8 cellular contexts compared by ENCODE assay signal in the genomic region with DNA sequence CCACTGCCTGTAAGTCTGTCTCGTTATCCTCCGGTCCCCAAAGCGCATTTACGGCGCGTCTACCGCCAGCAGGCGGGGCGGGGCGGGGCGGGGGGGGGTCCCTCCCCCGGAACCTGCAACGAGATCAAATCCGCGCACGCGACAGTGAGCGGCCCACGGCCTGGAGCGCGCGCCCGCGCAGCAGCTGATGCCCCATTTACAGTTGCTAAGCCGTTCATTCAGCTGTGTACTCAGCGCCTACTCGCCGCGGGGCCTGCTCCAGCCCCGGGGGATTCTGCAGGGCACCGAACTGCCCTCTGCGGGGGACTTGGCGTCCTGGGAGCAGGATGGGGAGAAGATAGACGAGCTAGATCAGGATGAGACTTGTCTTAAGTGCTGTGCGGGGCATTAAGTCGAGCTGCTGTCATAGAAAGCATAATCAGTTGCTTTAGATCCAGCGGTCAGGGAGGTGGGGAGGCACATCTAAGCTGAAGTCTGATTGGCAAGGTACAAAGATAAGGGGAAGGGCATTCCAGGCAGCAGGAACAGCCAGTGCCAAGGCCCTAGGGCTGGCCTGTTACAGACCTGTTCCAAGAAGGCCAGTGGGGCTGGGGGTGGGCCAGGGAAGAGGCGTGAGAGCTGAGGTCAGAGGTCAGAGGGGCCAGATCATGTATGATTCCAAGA. TPM values are rescaled to one million over a fixed set of nuclear protein-coding genes. Genes with fewer than 3 reads are reported as not detected.
DNase-seq lines count a peak whose midpoint lies in the region; ATAC-seq lines count a peak whose summit lies in the region.

No MANE protein-coding gene starts in this region.

- H3K36me3 ChIP-seq in endocrine pancreas (ENCODE audit: control insufficient read depth, insufficient read depth, low read length), result no peaks in the 10 kb centered on the region

- H3K4me3 ChIP-seq in endocrine pancreas (ENCODE audit: control insufficient read depth, insufficient read depth, low read length) (no peak overlapping the region), mononuclear cell (ENCODE audit: low read length) (peak overlapping the region; percentile 59)

- no peaks in the 10 kb centered on the region for H3K9me3 ChIP-seq in endocrine pancreas (ENCODE audit: control insufficient read depth, low read length)
- no peaks in the 10 kb centered on the region for H3K9me3 ChIP-seq in mononuclear cell (ENCODE audit: low read depth, low read length)

- H3K4me1 ChIP-seq in endocrine pancreas (ENCODE audit: control insufficient read depth, insufficient read depth, low read length), result no peaks in the 10 kb centered on the region
- H3K4me1 ChIP-seq in mononuclear cell (ENCODE audit: insufficient read depth, low read length), result peaks cover 16% of the 10 kb centered on the region

- peak overlapping the region; percentile 79 for H3K9ac ChIP-seq in endocrine pancreas (ENCODE audit: control insufficient read depth, insufficient read depth, low read length)

- no peaks in the 10 kb centered on the region for H3K27me3 ChIP-seq in endocrine pancreas (ENCODE audit: control insufficient read depth, insufficient read depth, low read length)
- H3K27me3 ChIP-seq in mononuclear cell (ENCODE audit: insufficient read depth, low read length), result peaks cover 12% of the 10 kb centered on the region

- ATAC-seq in HG03442 (IDR thresholded peaks at IDR 0.05; ENCODE audit: unreplicated experiment) (peak; percentile 22), HG02623 (IDR thresholded peaks at IDR 0.05; ENCODE audit: unreplicated experiment) (no peak)

- DNase-seq in EH (ENCODE audit: low read depth) (peak; percentile 76), NCI-H82 (lab: John Stamatoyannopoulos, UW) (peak; percentile 92)
- peak; percentile 24 to 42 (median 29) for DNase-seq in activated CD8-positive, alpha-beta memory T cell treated with anti-CD3 and anti-CD28 coated beads for 48 hours (ENCODE audit: low read depth in 2 of 3, low spot score in 2 of 3)
- peak; percentile 66 for DNase-seq in stimulated activated CD8-positive, alpha-beta memory T cell treated with anti-CD3 and anti-CD28 coated beads, Interleukin-4, amount 100 ng/mL, for 24 hours (ENCODE audit: low read depth)

RNA-seq across cellular contexts. Expression of a gene that starts 1.4 kb away (rescaled TPM):
- total RNA-seq in mononuclear cell, result 2.9 TPM

RNA-seq across cellular contexts. Expression of a gene that starts 39.5 kb away (rescaled TPM):
- total RNA-seq in mononuclear cell, result not detected

Comparison
In these comparisons a context has a peak if more than half of its experiments do, and no peak if none do; other contexts are left out.
1. DNase-seq: peak in every context shown above with its lines; median percentile 92 in NCI-H82; 76 in EH; 66 in stimulated activated CD8-positive, alpha-beta memory T cell treated with anti-CD3 and anti-CD28 coated beads, Interleukin-4, amount 100 ng/mL, for 24 hours; 29 in activated CD8-positive, alpha-beta memory T cell treated with anti-CD3 and anti-CD28 coated beads for 48 hours.